8 cellular contexts compared by ENCODE assay signal in genomic region chr15:39784125-39784524, GRCh38. TPM values are rescaled to one million over a fixed set of nuclear protein-coding genes. Genes with fewer than 3 reads are reported as not detected.
DNase-seq lines count a peak whose midpoint lies in the region; ATAC-seq and TF ChIP-seq lines count a peak whose summit lies in the region.

No MANE protein-coding gene starts in this region.

- H3K79me2 ChIP-seq in KMS-11 (ENCODE audit: insufficient read depth, low read depth) = peaks cover 8% of the 10 kb centered on the region; the same call in 1 of the 2 replicates

- CTCF ChIA-PET in CD8-positive, alpha-beta T cell (lab: Charles Lee) = interaction anchor here (1.0 to 1.9 kb wide), 2 partner anchors 91 to 490 kb away, joined by 4 to 11 read pairs; no protein-coding TSS in a partner anchor

- no peak overlapping the region; the same call in 1 of the 2 replicates for H3K9ac ChIP-seq in KMS-11

- no peak overlapping the region for H3K27ac ChIP-seq in CD8-positive, alpha-beta T cell (ENCODE audit: low read depth, low read length)
- H3K27ac ChIP-seq in KMS-11 (no peak overlapping the region), brain microvascular endothelial cell (no peak overlapping the region)

- POLR2A ChIA-PET in CD8-positive, alpha-beta T cell (lab: Charles Lee) = interaction anchor here (0.8 kb wide), 1 partner anchor 83 kb away, joined by 3 read pairs; no protein-coding TSS in a partner anchor
- POLR2A ChIA-PET in naive thymus-derived CD8-positive, alpha-beta T cell (lab: Charles Lee) = no interaction called here

- H3K36me3 ChIP-seq in CD8-positive, alpha-beta T cell (ENCODE audit: insufficient read depth, low read length) = no peaks in the 10 kb centered on the region
- H3K36me3 ChIP-seq in KMS-11 (ENCODE audit: insufficient read depth) = no peaks in the 10 kb centered on the region
- no peaks in the 10 kb centered on the region for H3K36me3 ChIP-seq in brain microvascular endothelial cell (replicated peaks)

- H3K4me3 Mint-ChIP-seq in CD8-positive, alpha-beta T cell = peak overlapping the region; percentile 85
- H3K4me3 Mint-ChIP-seq in naive thymus-derived CD8-positive, alpha-beta T cell = peak overlapping the region; percentile 71 to 97 (median 93)

- no peaks in the 10 kb centered on the region for H3K9me3 Mint-ChIP-seq in CD8-positive, alpha-beta T cell
- no peaks in the 10 kb centered on the region for H3K9me3 Mint-ChIP-seq in naive thymus-derived CD8-positive, alpha-beta T cell

- no peaks in the 10 kb centered on the region for H4K20me1 ChIP-seq in KMS-11 (ENCODE audit: insufficient read depth)

- TF ChIP-seq CTCF in CD8-positive, alpha-beta T cell (IDR thresholded peaks at IDR 0.05) = no peak
- TF ChIP-seq CTCF in KMS-11 (conservative IDR thresholded peaks at IDR 0.05; ENCODE audit: low read depth, low read length) (no peak), brain microvascular endothelial cell (IDR thresholded peaks at IDR 0.05; ENCODE audit: low read depth, low read length, missing control alignments) (no peak)

- no peak for DNase-seq in CD8-positive, alpha-beta T cell
- DNase-seq in brain microvascular endothelial cell (peak; percentile 28), H4 (ENCODE audit: low spot score) (no peak), SW480 (ENCODE audit: low spot score) (no peak)
- DNase-seq in naive thymus-derived CD8-positive, alpha-beta T cell = no peak

- H3K27me3 ChIP-seq in CD8-positive, alpha-beta T cell (ENCODE audit: insufficient read depth, low read length) = no peaks in the 10 kb centered on the region
- no peaks in the 10 kb centered on the region for H3K27me3 ChIP-seq in KMS-11 (ENCODE audit: insufficient read depth, low read depth)
- H3K27me3 ChIP-seq in brain microvascular endothelial cell (replicated peaks) = no peaks in the 10 kb centered on the region

- H3K27ac Mint-ChIP-seq in CD8-positive, alpha-beta T cell = peak overlapping the region; percentile 87
- peak overlapping the region in 9 of 10 donors; percentile 70 to 98 (median 88) for H3K27ac Mint-ChIP-seq in naive thymus-derived CD8-positive, alpha-beta T cell

- H3K4me2 ChIP-seq in KMS-11 = peak overlapping the region; percentile 76

- H3K9me3 ChIP-seq in CD8-positive, alpha-beta T cell (ENCODE audit: low read length) = no peaks in the 10 kb centered on the region

- peaks cover 19% of the 10 kb centered on the region for H3K36me3 Mint-ChIP-seq in CD8-positive, alpha-beta T cell
- peaks cover 0 to 3% (median 0%) of the 10 kb centered on the region in 3 donors for H3K36me3 Mint-ChIP-seq in naive thymus-derived CD8-positive, alpha-beta T cell

- H3K4me1 Mint-ChIP-seq in CD8-positive, alpha-beta T cell (ENCODE audit: low read depth) = peaks cover 50% of the 10 kb centered on the region
- H3K4me1 Mint-ChIP-seq in naive thymus-derived CD8-positive, alpha-beta T cell = peaks cover 16 to 49% (median 48%) of the 10 kb centered on the region in 4 donors

- peaks cover 20% of the 10 kb centered on the region for H3K4me1 ChIP-seq in CD8-positive, alpha-beta T cell (ENCODE audit: insufficient read depth, low read length)
- peaks cover 41% of the 10 kb centered on the region for H3K4me1 ChIP-seq in KMS-11 (ENCODE audit: low read depth, poor library complexity, severe bottlenecking)

- intact Hi-C loops in CD8-positive, alpha-beta T cell (cut with DNase I, micrococcal nuclease) = loop anchor here (5.0 to 10.0 kb wide), 7 partner anchors 138 to 1333 kb away; partner anchors contain the start of genes GPR176 (in 1 of the 2), INAFM2 (in 1 of the 2), INO80 (in 1 of the 2) and KNL1 (in 1 of the 2)

- ATAC-seq in CD8-positive, alpha-beta T cell = no peak
- no peak for ATAC-seq in naive thymus-derived CD8-positive, alpha-beta T cell
- no peak for ATAC-seq in GM18511 (IDR thresholded peaks at IDR 0.05; ENCODE audit: unreplicated experiment)
- no peak for ATAC-seq in HG02840 (IDR thresholded peaks at IDR 0.05; ENCODE audit: low FRiP score, unreplicated experiment)

- H3K27me3 Mint-ChIP-seq in CD8-positive, alpha-beta T cell (ENCODE audit: low read depth) = no peaks in the 10 kb centered on the region
- H3K27me3 Mint-ChIP-seq in naive thymus-derived CD8-positive, alpha-beta T cell = no peaks in the 10 kb centered on the region

- in situ Hi-C loops in brain microvascular endothelial cell (cut with HindIII; ENCODE audit: low pct_ligation_motif_present, low sequenced_read_pairs) = no loop called here

- no peak overlapping the region for H3K4me3 ChIP-seq in CD8-positive, alpha-beta T cell (ENCODE audit: low read depth, low read length)
- H3K4me3 ChIP-seq in KMS-11 (IDR thresholded peaks at IDR 0.05; ENCODE audit: insufficient read depth, low read depth, low read length) (no peak overlapping the region), brain microvascular endothelial cell (ENCODE audit: low read depth, low read length) (no peak overlapping the region)

- H2AFZ ChIP-seq in KMS-11 (ENCODE audit: low read depth) = no peak overlapping the region

RNA-seq across cellular contexts. Expression of gene FSIP1, which starts 1.5 kb away (rescaled TPM):
- under 1 TPM; 0.22 to 0.64 TPM for total RNA-seq in CD8-positive, alpha-beta T cell
- under 1 TPM; 0.30 to 0.55 TPM for total RNA-seq in naive thymus-derived CD8-positive, alpha-beta T cell
- under 1 TPM in 2 of 3 donors, not detected in 1; 0.44 to 0.85 TPM for polyA plus RNA-seq in naive thymus-derived CD8-positive, alpha-beta T cell
- total RNA-seq in H4 (2014; rRNA removed; shearing (Covaris generic)) = 1.0 and 1.3 TPM in 2 replicates
